ENCODE assay signal across 1 cellular context in the genomic region with DNA sequence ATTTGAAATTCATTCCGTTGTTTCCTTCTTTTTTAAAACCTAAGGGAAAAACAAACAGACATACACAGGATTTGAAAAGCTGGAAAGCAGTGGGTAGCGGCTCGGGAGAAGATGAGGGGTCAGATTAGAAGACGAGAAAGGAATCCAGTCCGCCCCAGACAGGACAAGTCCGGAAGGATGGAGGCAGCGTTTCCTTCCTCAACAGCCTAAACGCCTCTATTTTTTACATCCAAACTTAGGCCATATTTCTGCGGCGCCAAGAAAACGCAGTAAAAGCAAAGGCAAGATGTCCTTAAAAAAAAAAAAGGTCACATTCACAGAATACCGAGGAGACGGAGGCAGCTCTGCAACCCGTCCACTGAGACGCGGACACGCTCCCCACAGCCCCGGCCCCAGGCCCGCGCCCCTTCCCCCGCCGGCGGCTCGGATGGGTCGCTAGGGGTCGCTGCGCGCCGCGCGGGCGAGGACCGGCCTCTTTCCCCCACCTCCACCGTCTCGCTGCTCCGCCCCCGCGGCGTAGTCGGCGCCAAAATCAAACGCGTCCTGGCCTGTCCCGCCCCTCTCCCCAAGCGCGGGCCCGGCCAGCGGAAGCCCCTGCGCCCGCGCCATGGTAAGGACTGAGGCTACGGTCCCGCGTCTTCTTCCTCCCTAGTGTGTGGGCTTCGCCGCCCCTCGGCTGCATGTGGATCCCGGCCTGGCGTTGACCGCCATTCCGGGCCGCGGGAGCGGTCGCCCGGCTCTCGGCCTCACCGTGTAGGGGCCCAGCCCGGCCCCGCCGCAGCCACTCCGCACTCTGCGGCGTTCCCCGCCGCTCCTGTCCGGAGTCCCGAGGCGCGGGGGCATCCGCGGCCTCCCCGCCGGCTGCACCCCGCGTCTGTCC.
TF ChIP-seq lines count a peak whose summit lies in the region.

A gene with protein sequence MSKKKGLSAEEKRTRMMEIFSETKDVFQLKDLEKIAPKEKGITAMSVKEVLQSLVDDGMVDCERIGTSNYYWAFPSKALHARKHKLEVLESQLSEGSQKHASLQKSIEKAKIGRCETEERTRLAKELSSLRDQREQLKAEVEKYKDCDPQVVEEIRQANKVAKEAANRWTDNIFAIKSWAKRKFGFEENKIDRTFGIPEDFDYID (plus strand): TSS at position 558 of the 880 bp plus-strand sequence. CDS start 50 bp downstream, at position 608.

TF ChIP-seq in HEK293, 187 proteins besides CTCF, POLR2A, EP300 and RAD21 (continued from another document and continues in another):
- TF ChIP-seq, protein P1, sequence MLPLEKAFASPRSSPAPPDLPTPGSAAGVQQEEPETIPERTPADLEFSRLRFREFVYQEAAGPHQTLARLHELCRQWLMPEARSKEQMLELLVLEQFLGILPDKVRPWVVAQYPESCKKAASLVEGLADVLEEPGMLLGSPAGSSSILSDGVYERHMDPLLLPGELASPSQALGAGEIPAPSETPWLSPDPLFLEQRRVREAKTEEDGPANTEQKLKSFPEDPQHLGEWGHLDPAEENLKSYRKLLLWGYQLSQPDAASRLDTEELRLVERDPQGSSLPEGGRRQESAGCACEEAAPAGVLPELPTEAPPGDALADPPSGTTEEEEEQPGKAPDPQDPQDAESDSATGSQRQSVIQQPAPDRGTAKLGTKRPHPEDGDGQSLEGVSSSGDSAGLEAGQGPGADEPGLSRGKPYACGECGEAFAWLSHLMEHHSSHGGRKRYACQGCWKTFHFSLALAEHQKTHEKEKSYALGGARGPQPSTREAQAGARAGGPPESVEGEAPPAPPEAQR (tag by site-specific recombination; IDR thresholded peaks at IDR 0.05): no peak
- no peak for TF ChIP-seq ZNF157 (tag by site-specific recombination; IDR thresholded peaks at IDR 0.05)
- no peak for TF ChIP-seq ZNF214 (tag by site-specific recombination; IDR thresholded peaks at IDR 0.05; ENCODE audit: borderline replicate concordance)
- TF ChIP-seq ZNF768 (tag by site-specific recombination; IDR thresholded peaks at IDR 0.05): no peak
- TF ChIP-seq, protein P2, sequence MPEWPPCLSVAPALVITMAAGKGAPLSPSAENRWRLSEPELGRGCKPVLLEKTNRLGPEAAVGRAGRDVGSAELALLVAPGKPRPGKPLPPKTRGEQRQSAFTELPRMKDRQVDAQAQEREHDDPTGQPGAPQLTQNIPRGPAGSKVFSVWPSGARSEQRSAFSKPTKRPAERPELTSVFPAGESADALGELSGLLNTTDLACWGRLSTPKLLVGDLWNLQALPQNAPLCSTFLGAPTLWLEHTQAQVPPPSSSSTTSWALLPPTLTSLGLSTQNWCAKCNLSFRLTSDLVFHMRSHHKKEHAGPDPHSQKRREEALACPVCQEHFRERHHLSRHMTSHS (tag by site-specific recombination; IDR thresholded peaks at IDR 0.05): no peak
- no peak for TF ChIP-seq ZNF658 (tag by site-specific recombination; IDR thresholded peaks at IDR 0.05)
- TF ChIP-seq ZNF624 (tag by site-specific recombination; IDR thresholded peaks at IDR 0.05): no peak
- TF ChIP-seq YY2 (tag by site-specific recombination; IDR thresholded peaks at IDR 0.05): no peak
- TF ChIP-seq, protein P3, sequence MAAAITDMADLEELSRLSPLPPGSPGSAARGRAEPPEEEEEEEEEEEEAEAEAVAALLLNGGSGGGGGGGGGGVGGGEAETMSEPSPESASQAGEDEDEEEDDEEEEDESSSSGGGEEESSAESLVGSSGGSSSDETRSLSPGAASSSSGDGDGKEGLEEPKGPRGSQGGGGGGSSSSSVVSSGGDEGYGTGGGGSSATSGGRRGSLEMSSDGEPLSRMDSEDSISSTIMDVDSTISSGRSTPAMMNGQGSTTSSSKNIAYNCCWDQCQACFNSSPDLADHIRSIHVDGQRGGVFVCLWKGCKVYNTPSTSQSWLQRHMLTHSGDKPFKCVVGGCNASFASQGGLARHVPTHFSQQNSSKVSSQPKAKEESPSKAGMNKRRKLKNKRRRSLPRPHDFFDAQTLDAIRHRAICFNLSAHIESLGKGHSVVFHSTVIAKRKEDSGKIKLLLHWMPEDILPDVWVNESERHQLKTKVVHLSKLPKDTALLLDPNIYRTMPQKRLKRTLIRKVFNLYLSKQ (tag by site-specific recombination; IDR thresholded peaks at IDR 0.05; ENCODE audit: borderline replicate concordance): no peak
- TF ChIP-seq ZNF175 (tag by site-specific recombination; IDR thresholded peaks at IDR 0.05): no peak
- TF ChIP-seq, protein P4, sequence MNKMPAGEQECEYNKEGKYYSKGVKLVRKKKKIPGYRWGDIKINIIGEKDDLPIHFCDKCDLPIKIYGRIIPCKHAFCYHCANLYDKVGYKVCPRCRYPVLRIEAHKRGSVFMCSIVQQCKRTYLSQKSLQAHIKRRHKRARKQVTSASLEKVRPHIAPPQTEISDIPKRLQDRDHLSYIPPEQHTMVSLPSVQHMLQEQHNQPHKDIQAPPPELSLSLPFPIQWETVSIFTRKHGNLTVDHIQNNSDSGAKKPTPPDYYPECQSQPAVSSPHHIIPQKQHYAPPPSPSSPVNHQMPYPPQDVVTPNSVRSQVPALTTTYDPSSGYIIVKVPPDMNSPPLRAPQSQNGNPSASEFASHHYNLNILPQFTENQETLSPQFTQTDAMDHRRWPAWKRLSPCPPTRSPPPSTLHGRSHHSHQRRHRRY (tag by site-specific recombination; IDR thresholded peaks at IDR 0.05): no peak
- TF ChIP-seq BCL11A (tag by site-specific recombination; IDR thresholded peaks at IDR 0.05; ENCODE audit: low read depth): no peak
- TF ChIP-seq KLF10 (tag by site-specific recombination; IDR thresholded peaks at IDR 0.05): peak; percentile 56; the same call in 1 of the 2 replicates
- no peak for TF ChIP-seq ZFP41 (tag by site-specific recombination; IDR thresholded peaks at IDR 0.05; ENCODE audit: borderline replicate concordance)
- TF ChIP-seq, protein P5, sequence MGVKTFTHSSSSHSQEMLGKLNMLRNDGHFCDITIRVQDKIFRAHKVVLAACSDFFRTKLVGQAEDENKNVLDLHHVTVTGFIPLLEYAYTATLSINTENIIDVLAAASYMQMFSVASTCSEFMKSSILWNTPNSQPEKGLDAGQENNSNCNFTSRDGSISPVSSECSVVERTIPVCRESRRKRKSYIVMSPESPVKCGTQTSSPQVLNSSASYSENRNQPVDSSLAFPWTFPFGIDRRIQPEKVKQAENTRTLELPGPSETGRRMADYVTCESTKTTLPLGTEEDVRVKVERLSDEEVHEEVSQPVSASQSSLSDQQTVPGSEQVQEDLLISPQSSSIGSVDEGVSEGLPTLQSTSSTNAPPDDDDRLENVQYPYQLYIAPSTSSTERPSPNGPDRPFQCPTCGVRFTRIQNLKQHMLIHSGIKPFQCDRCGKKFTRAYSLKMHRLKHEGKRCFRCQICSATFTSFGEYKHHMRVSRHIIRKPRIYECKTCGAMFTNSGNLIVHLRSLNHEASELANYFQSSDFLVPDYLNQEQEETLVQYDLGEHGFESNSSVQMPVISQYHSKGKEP (tag by site-specific recombination; IDR thresholded peaks at IDR 0.05): no peak
- no peak for TF ChIP-seq ZNF16 (tag by site-specific recombination; IDR thresholded peaks at IDR 0.05; ENCODE audit: low read depth)
- no peak for TF ChIP-seq ZNF366 (tag by site-specific recombination; conservative IDR thresholded peaks at IDR 0.05)
- no peak for TF ChIP-seq ZNF223 (tag by site-specific recombination; IDR thresholded peaks at IDR 0.05)
- TF ChIP-seq, protein P6, sequence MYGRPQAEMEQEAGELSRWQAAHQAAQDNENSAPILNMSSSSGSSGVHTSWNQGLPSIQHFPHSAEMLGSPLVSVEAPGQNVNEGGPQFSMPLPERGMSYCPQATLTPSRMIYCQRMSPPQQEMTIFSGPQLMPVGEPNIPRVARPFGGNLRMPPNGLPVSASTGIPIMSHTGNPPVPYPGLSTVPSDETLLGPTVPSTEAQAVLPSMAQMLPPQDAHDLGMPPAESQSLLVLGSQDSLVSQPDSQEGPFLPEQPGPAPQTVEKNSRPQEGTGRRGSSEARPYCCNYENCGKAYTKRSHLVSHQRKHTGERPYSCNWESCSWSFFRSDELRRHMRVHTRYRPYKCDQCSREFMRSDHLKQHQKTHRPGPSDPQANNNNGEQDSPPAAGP (tag by site-specific recombination; IDR thresholded peaks at IDR 0.05): no peak; the same call in 1 of the 2 replicates
- no peak for TF ChIP-seq IKZF3 (tag by site-specific recombination; IDR thresholded peaks at IDR 0.05)
- TF ChIP-seq, protein P7, sequence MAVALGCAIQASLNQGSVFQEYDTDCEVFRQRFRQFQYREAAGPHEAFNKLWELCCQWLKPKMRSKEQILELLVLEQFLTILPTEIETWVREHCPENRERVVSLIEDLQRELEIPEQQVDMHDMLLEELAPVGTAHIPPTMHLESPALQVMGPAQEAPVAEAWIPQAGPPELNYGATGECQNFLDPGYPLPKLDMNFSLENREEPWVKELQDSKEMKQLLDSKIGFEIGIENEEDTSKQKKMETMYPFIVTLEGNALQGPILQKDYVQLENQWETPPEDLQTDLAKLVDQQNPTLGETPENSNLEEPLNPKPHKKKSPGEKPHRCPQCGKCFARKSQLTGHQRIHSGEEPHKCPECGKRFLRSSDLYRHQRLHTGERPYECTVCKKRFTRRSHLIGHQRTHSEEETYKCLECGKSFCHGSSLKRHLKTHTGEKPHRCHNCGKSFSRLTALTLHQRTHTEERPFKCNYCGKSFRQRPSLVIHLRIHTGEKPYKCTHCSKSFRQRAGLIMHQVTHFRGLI (tag by site-specific recombination; IDR thresholded peaks at IDR 0.05): peak; percentile 89
- no peak for TF ChIP-seq ZNF558 (tag by site-specific recombination; IDR thresholded peaks at IDR 0.05)
- TF ChIP-seq GLIS1 (tag by site-specific recombination; IDR thresholded peaks at IDR 0.05): peak; percentile 51; the same call in 1 of the 2 replicates
- TF ChIP-seq ZNF266 (tag by site-specific recombination; IDR thresholded peaks at IDR 0.05; ENCODE audit: low read depth): no peak
- no peak for TF ChIP-seq ZNF747 (tag by site-specific recombination; IDR thresholded peaks at IDR 0.05)
- TF ChIP-seq ZNF350 (tag by site-specific recombination; IDR thresholded peaks at IDR 0.05): no peak
- no peak for TF ChIP-seq FEZF1 (tag by site-specific recombination; IDR thresholded peaks at IDR 0.05)
- no peak for TF ChIP-seq ZNF354C (tag by site-specific recombination; IDR thresholded peaks at IDR 0.05; ENCODE audit: borderline replicate concordance, low read depth)
- TF ChIP-seq, protein P8, sequence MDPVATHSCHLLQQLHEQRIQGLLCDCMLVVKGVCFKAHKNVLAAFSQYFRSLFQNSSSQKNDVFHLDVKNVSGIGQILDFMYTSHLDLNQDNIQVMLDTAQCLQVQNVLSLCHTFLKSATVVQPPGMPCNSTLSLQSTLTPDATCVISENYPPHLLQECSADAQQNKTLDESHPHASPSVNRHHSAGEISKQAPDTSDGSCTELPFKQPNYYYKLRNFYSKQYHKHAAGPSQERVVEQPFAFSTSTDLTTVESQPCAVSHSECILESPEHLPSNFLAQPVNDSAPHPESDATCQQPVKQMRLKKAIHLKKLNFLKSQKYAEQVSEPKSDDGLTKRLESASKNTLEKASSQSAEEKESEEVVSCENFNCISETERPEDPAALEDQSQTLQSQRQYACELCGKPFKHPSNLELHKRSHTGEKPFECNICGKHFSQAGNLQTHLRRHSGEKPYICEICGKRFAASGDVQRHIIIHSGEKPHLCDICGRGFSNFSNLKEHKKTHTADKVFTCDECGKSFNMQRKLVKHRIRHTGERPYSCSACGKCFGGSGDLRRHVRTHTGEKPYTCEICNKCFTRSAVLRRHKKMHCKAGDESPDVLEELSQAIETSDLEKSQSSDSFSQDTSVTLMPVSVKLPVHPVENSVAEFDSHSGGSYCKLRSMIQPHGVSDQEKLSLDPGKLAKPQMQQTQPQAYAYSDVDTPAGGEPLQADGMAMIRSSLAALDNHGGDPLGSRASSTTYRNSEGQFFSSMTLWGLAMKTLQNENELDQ (tag by site-specific recombination; IDR thresholded peaks at IDR 0.05; ENCODE audit: low read depth): no peak
- TF ChIP-seq KLF8 (tag by site-specific recombination; IDR thresholded peaks at IDR 0.05): no peak; the same call in 1 of the 2 replicates
- TF ChIP-seq, protein P9, sequence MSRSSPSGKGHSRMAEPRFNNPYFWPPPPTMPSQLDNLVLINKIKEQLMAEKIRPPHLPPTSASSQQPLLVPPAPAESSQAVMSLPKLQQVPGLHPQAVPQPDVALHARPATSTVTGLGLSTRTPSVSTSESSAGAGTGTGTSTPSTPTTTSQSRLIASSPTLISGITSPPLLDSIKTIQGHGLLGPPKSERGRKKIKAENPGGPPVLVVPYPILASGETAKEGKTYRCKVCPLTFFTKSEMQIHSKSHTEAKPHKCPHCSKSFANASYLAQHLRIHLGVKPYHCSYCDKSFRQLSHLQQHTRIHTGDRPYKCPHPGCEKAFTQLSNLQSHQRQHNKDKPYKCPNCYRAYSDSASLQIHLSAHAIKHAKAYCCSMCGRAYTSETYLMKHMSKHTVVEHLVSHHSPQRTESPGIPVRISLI (tag by site-specific recombination; IDR thresholded peaks at IDR 0.05): no peak
- TF ChIP-seq ZNF600 (tag by site-specific recombination; IDR thresholded peaks at IDR 0.05): no peak
- no peak for TF ChIP-seq ZNF777 (tag by site-specific recombination; IDR thresholded peaks at IDR 0.05; ENCODE audit: borderline replicate concordance)
- TF ChIP-seq ZNF19 (tag by site-specific recombination; IDR thresholded peaks at IDR 0.05; ENCODE audit: low read depth): no peak
- TF ChIP-seq, protein P10, sequence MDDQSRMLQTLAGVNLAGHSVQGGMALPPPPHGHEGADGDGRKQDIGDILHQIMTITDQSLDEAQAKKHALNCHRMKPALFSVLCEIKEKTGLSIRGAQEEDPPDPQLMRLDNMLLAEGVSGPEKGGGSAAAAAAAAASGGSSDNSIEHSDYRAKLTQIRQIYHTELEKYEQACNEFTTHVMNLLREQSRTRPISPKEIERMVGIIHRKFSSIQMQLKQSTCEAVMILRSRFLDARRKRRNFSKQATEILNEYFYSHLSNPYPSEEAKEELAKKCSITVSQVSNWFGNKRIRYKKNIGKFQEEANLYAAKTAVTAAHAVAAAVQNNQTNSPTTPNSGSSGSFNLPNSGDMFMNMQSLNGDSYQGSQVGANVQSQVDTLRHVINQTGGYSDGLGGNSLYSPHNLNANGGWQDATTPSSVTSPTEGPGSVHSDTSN (CRISPR knock-in tag; IDR thresholded peaks at IDR 0.05): no peak; the same call in 1 of the 2 replicates
- TF ChIP-seq, protein P11, sequence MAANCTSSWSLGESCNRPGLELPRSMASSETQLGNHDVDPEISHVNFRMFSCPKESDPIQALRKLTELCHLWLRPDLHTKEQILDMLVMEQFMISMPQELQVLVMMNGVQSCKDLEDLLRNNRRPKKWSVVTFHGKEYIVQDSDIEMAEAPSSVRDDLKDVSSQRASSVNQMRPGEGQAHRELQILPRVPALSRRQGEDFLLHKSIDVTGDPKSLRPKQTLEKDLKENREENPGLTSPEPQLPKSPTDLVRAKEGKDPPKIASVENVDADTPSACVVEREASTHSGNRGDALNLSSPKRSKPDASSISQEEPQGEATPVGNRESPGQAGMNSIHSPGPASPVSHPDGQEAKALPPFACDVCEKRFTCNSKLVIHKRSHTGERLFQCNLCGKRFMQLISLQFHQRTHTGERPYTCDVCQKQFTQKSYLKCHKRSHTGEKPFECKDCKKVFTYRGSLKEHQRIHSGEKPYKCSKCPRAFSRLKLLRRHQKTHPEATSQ (tag by site-specific recombination; IDR thresholded peaks at IDR 0.05): no peak; the same call in 1 of the 2 replicates
- no peak for TF ChIP-seq ZNF302 (tag by site-specific recombination; IDR thresholded peaks at IDR 0.05; ENCODE audit: low read depth)
- peak; percentile 69; the same call in 1 of the 2 replicates for TF ChIP-seq ZNF561 (tag by site-specific recombination; IDR thresholded peaks at IDR 0.05; ENCODE audit: borderline replicate concordance)
- TF ChIP-seq ZNF114 (tag by site-specific recombination; IDR thresholded peaks at IDR 0.05): no peak
- TF ChIP-seq ZNF555 (tag by site-specific recombination; conservative IDR thresholded peaks at IDR 0.05): no peak
- no peak for TF ChIP-seq SCRT1 (tag by site-specific recombination; IDR thresholded peaks at IDR 0.05; ENCODE audit: borderline replicate concordance)
- TF ChIP-seq GFI1B (tag by site-specific recombination; IDR thresholded peaks at IDR 0.05): no peak; the same call in 1 of the 2 replicates
- TF ChIP-seq ZFP37 (tag by site-specific recombination; IDR thresholded peaks at IDR 0.05): no peak; the same call in 1 of the 2 replicates
- TF ChIP-seq ZNF548 (tag by site-specific recombination; IDR thresholded peaks at IDR 0.05): no peak
